14 cellular contexts compared by ENCODE assay signal in genomic region chr3:1183320-1184048, GRCh38.
A peak's percentile ranks its signal among the peaks of the same experiment; 100 is the strongest.
DNase-seq lines count a peak whose midpoint lies in the region; ATAC-seq and TF ChIP-seq lines count a peak whose summit lies in the region.
"Had no signal": no experiment of that assay in that cellular context is flagged by ENCODE, and none has a peak within 500 bp of the region (broad histone marks: within the 10 kb centered on the region; RNA-seq: fewer than 3 reads in every experiment).

No MANE protein-coding gene starts in this region.

- no peaks in the 10 kb centered on the region for H3K27me3 ChIP-seq in RWPE2 (ENCODE audit: insufficient read depth, poor library complexity, severe bottlenecking)

- no peaks in the 10 kb centered on the region for H3K36me3 ChIP-seq in RWPE2 (ENCODE audit: low read depth)
- H3K36me3 ChIP-seq: thoracic aorta, WERI-Rb-1 had no signal

- peaks cover 3% of the 10 kb centered on the region for H3K9me3 ChIP-seq in RWPE2 (ENCODE audit: severe bottlenecking)
- H3K9me3 ChIP-seq: psoas muscle, thoracic aorta had no signal

- H3K4me3 ChIP-seq in RWPE2 (ENCODE audit: severe bottlenecking) = no peak overlapping the region
- no peak overlapping the region for H3K4me3 ChIP-seq in fibroblast of mammary gland (ENCODE audit: control insufficient read depth, low read depth, low read length)
- H3K4me3 ChIP-seq: psoas muscle, thoracic aorta had no signal

- in situ Hi-C loops in GM13976 (cut with MboI; ENCODE audit: low sequenced_read_pairs, unreplicated experiment) = no loop called here

- peaks cover 7% of the 10 kb centered on the region for H3K4me1 ChIP-seq in RWPE2 (ENCODE audit: insufficient read depth, poor library complexity, severe bottlenecking)
- H3K4me1 ChIP-seq: psoas muscle had no signal

- ATAC-seq in GM21390 (IDR thresholded peaks at IDR 0.05; ENCODE audit: unreplicated experiment) (peak; percentile 66), RWPE2 (ENCODE audit: low read depth) (peak; percentile 97)
- ATAC-seq: psoas muscle had no signal

- TF ChIP-seq CTCF in RWPE2 (IDR thresholded peaks at IDR 0.05; ENCODE audit: poor library complexity, severe bottlenecking) (no peak), fibroblast of mammary gland (conservative IDR thresholded peaks at IDR 0.05; ENCODE audit: control insufficient read depth, insufficient read depth, low read depth, low read length) (no peak), GM13976 (IDR thresholded peaks at IDR 0.05; ENCODE audit: borderline replicate concordance, control extremely low read depth, extremely low read depth, insufficient read depth, missing control alignments) (no peak)

- peak overlapping the region; percentile 79 for H3K27ac ChIP-seq in RWPE2 (ENCODE audit: poor library complexity, severe bottlenecking)
- H3K27ac ChIP-seq: psoas muscle, thoracic aorta, WERI-Rb-1 had no signal

- DNase-seq in RWPE2 (ENCODE audit: low spot score) (no peak), fibroblast of mammary gland (ENCODE audit: low read depth) (peak; percentile 98), renal cortical epithelial cell (ENCODE audit: low read depth) (peak; percentile 95), AML-193 (lab: John Stamatoyannopoulos, UW) (no peak), GM13976 (ENCODE audit: low spot score) (no peak), COLO668 (lab: John Stamatoyannopoulos, UW; ENCODE audit: unreplicated experiment) (no peak), NCI-H187 treated with DMSO at 0.1 percent for 48 hours (lab: John Stamatoyannopoulos, UW) (no peak)
- DNase-seq: activated CD8-positive, alpha-beta memory T cell treated with anti-CD3 and anti-CD28 coated beads for 24 hours; activated effector memory CD4-positive, alpha-beta T cell treated with anti-CD3 and anti-CD28 coated beads, Interleukin-2, amount 50 U/mL, for 16 hours; NCI-H1092 treated with DMSO at 0.1 percent for 48 hours; psoas muscle; WERI-Rb-1 had no signal

Comparison
In these comparisons a context has a peak if more than half of its experiments do, and no peak if none do; other contexts are left out.
1. DNase-seq: peak in fibroblast of mammary gland (single experiment) and renal cortical epithelial cell (single experiment); none in RWPE2 (single experiment), AML-193 (0 of 2), GM13976 (single experiment), COLO668 (single experiment) and NCI-H187 treated with DMSO at 0.1 percent for 48 hours (single experiment).